ENCODE assay signal across 12 cellular contexts in genomic region chr22:41914611-41915034, GRCh38. TPM values are rescaled to one million over a fixed set of nuclear protein-coding genes. Genes with fewer than 3 reads are reported as not detected.
DNase-seq lines count a peak whose midpoint lies in the region; ATAC-seq and TF ChIP-seq lines count a peak whose summit lies in the region.
"Had no signal": no experiment of that assay in that cellular context is flagged by ENCODE, and none has a peak within 500 bp of the region (broad histone marks: within the 10 kb centered on the region; RNA-seq: fewer than 3 reads in every experiment).

No MANE protein-coding gene starts in this region.

- DNase-seq in right cardiac atrium, result no peak
- no peak for DNase-seq in Right ventricle myocardium inferior (ENCODE audit: missing footprints)
- DNase-seq in T-helper 17 cell, result no peak
- no peak for DNase-seq in lower lobe of right lung
- no peak for DNase-seq in HFFc6

- peaks cover 16% of the 10 kb centered on the region for H3K4me1 Mint-ChIP-seq in T-helper 17 cell
- peaks cover 5% of the 10 kb centered on the region; the same call in 1 of the 2 replicates for H3K4me1 Mint-ChIP-seq in HFFc6 (ENCODE audit: low read depth)

- 1% methylated on average over 67 of the region's 67 CpGs for WGBS in right cardiac atrium
- under 1% methylated on average over 67 of the region's 67 CpGs for WGBS in urinary bladder

- H3K27ac Mint-ChIP-seq in T-helper 17 cell, result no peak overlapping the region
- H3K27ac Mint-ChIP-seq in HFFc6, result no peak overlapping the region
- H3K27ac Mint-ChIP-seq: activated naive CD8-positive, alpha-beta T cell treated with anti-CD3 and anti-CD28 coated beads, Interleukin-2, amount 10 ng/mL, durations not matched to agents 7 days and 5 days; CD4-positive, alpha-beta T cell had no signal

- no peaks in the 10 kb centered on the region for H3K36me3 ChIP-seq in lower lobe of right lung
- H3K36me3 ChIP-seq in urinary bladder (ENCODE audit: insufficient read depth), result no peaks in the 10 kb centered on the region

- H3K4me3 ChIP-seq in right cardiac atrium (ENCODE audit: low read length) (peak overlapping the region; percentile 49), lower lobe of right lung (peak overlapping the region; percentile 41), urinary bladder (ENCODE audit: low read depth, low read length) (peak overlapping the region; percentile 40)

- no peaks in the 10 kb centered on the region for H3K4me1 ChIP-seq in right cardiac atrium (ENCODE audit: control insufficient read depth, insufficient read depth, low read length)
- H3K4me1 ChIP-seq in lower lobe of right lung, result peaks cover 41% of the 10 kb centered on the region
- peaks cover 6% of the 10 kb centered on the region for H3K4me1 ChIP-seq in urinary bladder (ENCODE audit: insufficient read depth)

- H3K9me3 Mint-ChIP-seq in HFFc6, result no peaks in the 10 kb centered on the region
- H3K9me3 Mint-ChIP-seq: activated naive CD8-positive, alpha-beta T cell treated with anti-CD3 and anti-CD28 coated beads, Interleukin-2, amount 10 ng/mL, durations not matched to agents 7 days and 5 days; CD4-positive, alpha-beta T cell; IgD-negative memory B cell had no signal

- H3K9me3 ChIP-seq in right cardiac atrium (ENCODE audit: control insufficient read depth, low read length) (no peaks in the 10 kb centered on the region), T-helper 17 cell (ENCODE audit: control insufficient read depth, low read length, poor library complexity, severe bottlenecking) (no peaks in the 10 kb centered on the region), lower lobe of right lung (no peaks in the 10 kb centered on the region)

- ATAC-seq in right cardiac atrium (no peak), Right ventricle myocardium inferior (no peak), T-helper 17 cell (no peak), lower lobe of right lung (no peak), HG03457 (IDR thresholded peaks at IDR 0.05; ENCODE audit: unreplicated experiment) (no peak), HG03097 (IDR thresholded peaks at IDR 0.05; ENCODE audit: low FRiP score, unreplicated experiment) (no peak)

- no peak for TF ChIP-seq CTCF in lower lobe of right lung (IDR thresholded peaks at IDR 0.05)
- TF ChIP-seq CTCF in HFFc6 (IDR thresholded peaks at IDR 0.05), result no peak

- intact Hi-C loops in right cardiac atrium (cut with DNase I), result no loop called here
- intact Hi-C loops in Right ventricle myocardium inferior (cut with DNase I), result loop anchor here (5.0 kb wide), 1 partner anchor 77 kb away; no protein-coding TSS in a partner anchor
- intact Hi-C loops in lower lobe of right lung (cut with DNase I), result no loop called here

- no peaks in the 10 kb centered on the region for H3K36me3 Mint-ChIP-seq in T-helper 17 cell (ENCODE audit: low read depth)
- H3K36me3 Mint-ChIP-seq in HFFc6 (ENCODE audit: low read depth), result no peaks in the 10 kb centered on the region
- H3K36me3 Mint-ChIP-seq: activated naive CD8-positive, alpha-beta T cell treated with anti-CD3 and anti-CD28 coated beads, Interleukin-2, amount 10 ng/mL, durations not matched to agents 7 days and 5 days; IgD-negative memory B cell had no signal

- H3K4me3 Mint-ChIP-seq in T-helper 17 cell (peak overlapping the region; percentile 75), HFFc6 (no peak overlapping the region)

- no peaks in the 10 kb centered on the region for H3K27me3 ChIP-seq in right cardiac atrium (ENCODE audit: control insufficient read depth, insufficient read depth)
- peaks cover 96% of the 10 kb centered on the region for H3K27me3 ChIP-seq in lower lobe of right lung (ENCODE audit: low read depth)

- H3K27ac ChIP-seq in right cardiac atrium (ENCODE audit: low read length) (no peak overlapping the region), lower lobe of right lung (no peak overlapping the region), urinary bladder (ENCODE audit: low read depth) (no peak overlapping the region)

- H3K27me3 Mint-ChIP-seq in T-helper 17 cell (peaks cover 23% of the 10 kb centered on the region), HFFc6 (ENCODE audit: insufficient read depth) (peaks cover 39% of the 10 kb centered on the region)

RNA-seq across cellular contexts. Expression of gene SHISA8, which starts 0.3 kb away (rescaled TPM):
- 1 to 10 TPM; 1.1 to 8.5 (median 2.6) TPM for total RNA-seq in right cardiac atrium
- polyA plus RNA-seq in right cardiac atrium, result 0.95 TPM
- 6.8 TPM for total RNA-seq in Right ventricle myocardium inferior
- total RNA-seq in T-helper 17 cell, result 1 to 10 TPM in 1 of 2 donors, not detected in 1; 1.6 TPM
- not detected for total RNA-seq in lower lobe of right lung
- not detected for total RNA-seq in urinary bladder
- polyA plus RNA-seq in urinary bladder, result not detected
- not detected for total RNA-seq in HFFc6 (2021; fragmentation: NEBNext Ultra II Directional; extraction: Animal tissue kit (Norgen Biotek cat#: 25700))
- total RNA-seq: activated naive CD8-positive, alpha-beta T cell treated with anti-CD3 and anti-CD28 coated beads, Interleukin-2, amount 10 ng/mL, durations not matched to agents 7 days and 5 days; liver had no signal
- polyA plus RNA-seq: liver had no signal

RNA-seq across cellular contexts. Expression of gene TNFRSF13C, which starts 12.0 kb away (rescaled TPM):
- total RNA-seq in right cardiac atrium (under 1 TPM; 0.19 to 0.96 (median 0.55) TPM), Right ventricle myocardium inferior (1.2 TPM), T-helper 17 cell (10 to 100 TPM; 10.2 to 23.9 TPM), lower lobe of right lung (0.27 TPM), urinary bladder (0.53 TPM)
- polyA plus RNA-seq in right cardiac atrium (0.41 TPM), urinary bladder (0.06 TPM)
- total RNA-seq in HFFc6 (2021; fragmentation: NEBNext Ultra II Directional; extraction: Animal tissue kit (Norgen Biotek cat#: 25700)), result under 1 TPM; 0.05 to 0.32 (median 0.25) TPM

RNA-seq across cellular contexts. Expression of gene CENPM, which starts 32.3 kb away (rescaled TPM):
- total RNA-seq in right cardiac atrium (1 to 10 TPM in 2 of 4 donors, not detected in 2; 1.4 to 1.8 TPM), Right ventricle myocardium inferior (1.5 TPM), T-helper 17 cell (10 to 100 TPM; 26.9 to 28.3 TPM), lower lobe of right lung (2.3 TPM), urinary bladder (6.2 TPM)
- polyA plus RNA-seq in right cardiac atrium (0.23 TPM), urinary bladder (1.1 TPM)
- total RNA-seq in HFFc6 (2021; fragmentation: NEBNext Ultra II Directional; extraction: Animal tissue kit (Norgen Biotek cat#: 25700)), result 10 to 100 TPM; 15.6 to 29.4 (median 26.3) TPM

RNA-seq across cellular contexts. Expression of gene SEPTIN3, which starts 54.6 kb away (rescaled TPM):
- under 1 TPM; 0.09 to 0.39 (median 0.14) TPM for total RNA-seq in right cardiac atrium
- polyA plus RNA-seq in right cardiac atrium, result 0.14 TPM
- 0.08 TPM for total RNA-seq in Right ventricle myocardium inferior
- total RNA-seq in T-helper 17 cell, result under 1 TPM in 1 of 2 donors, not detected in 1; 0.42 TPM
- 2.5 TPM for total RNA-seq in lower lobe of right lung
- total RNA-seq in urinary bladder, result 1.7 TPM
- polyA plus RNA-seq in urinary bladder, result 0.49 TPM
- under 1 TPM in 2 of 6 experiments, not detected in 4; 0.05 to 0.17 TPM for total RNA-seq in HFFc6 (2021; fragmentation: NEBNext Ultra II Directional; extraction: Animal tissue kit (Norgen Biotek cat#: 25700))
